7 cellular contexts compared by ENCODE assay signal in the genomic region with DNA sequence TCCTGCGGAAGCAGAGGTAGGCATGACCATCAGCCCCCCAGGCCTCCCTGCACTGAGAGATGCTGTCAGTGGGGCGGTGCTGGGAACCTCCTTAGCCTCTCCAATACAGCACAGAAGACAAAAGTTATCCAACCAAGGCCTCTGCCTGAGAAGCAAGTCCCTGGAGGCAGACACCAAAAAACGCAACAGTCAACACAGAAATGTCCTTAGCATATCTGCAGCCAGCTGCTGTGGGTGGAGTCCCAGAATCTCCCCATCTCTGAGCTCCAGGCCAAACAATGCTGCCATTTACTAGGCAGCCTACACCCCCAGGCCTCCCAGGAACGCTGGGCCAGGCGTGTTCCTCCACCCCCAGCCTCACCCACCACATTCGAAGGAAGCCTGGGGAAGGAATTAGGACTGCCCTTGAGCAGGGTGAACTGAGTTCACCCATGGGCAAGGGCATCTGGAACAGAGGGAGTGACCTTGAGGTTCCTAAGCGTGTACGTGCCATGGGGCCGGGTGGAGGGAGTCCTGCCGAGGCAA. TPM values are rescaled to one million over a fixed set of nuclear protein-coding genes. Genes with fewer than 3 reads are reported as not detected.
DNase-seq lines count a peak whose midpoint lies in the region; ATAC-seq, FAIRE-seq and TF ChIP-seq lines count a peak whose summit lies in the region.

No MANE protein-coding gene starts in this region.

- intact Hi-C loops in posterior vena cava (cut with DNase I): no loop called here

- DNase-seq in erythroblast (lab: John Stamatoyannopoulos, UW) (peak; percentile 93 to 98), posterior vena cava (ENCODE audit: low spot score) (peak; percentile 65), GM12891 (ENCODE audit: insufficient read length, low spot score) (no peak), NCI-H748 treated with DMSO at 0.1 percent for 48 hours (lab: John Stamatoyannopoulos, UW) (no peak)

- ATAC-seq in GM19025 (IDR thresholded peaks at IDR 0.05; ENCODE audit: low read depth, unreplicated experiment) (peak; percentile 84), HG03354 (IDR thresholded peaks at IDR 0.05; ENCODE audit: poor library complexity, severe bottlenecking, unreplicated experiment) (peak; percentile 70), GM19324 (IDR thresholded peaks at IDR 0.05; ENCODE audit: low FRiP score, unreplicated experiment) (no peak)

- no peak for FAIRE-seq in GM12891 (lab: Jason Lieb, UNC)

- TF ChIP-seq POLR2A in erythroblast (IDR thresholded peaks at IDR 0.05; ENCODE audit: low read length) (peak; percentile 66), GM12891 (IDR thresholded peaks at IDR 0.05; ENCODE audit: low read depth, low read length) (no peak)

TF ChIP-seq in GM12891, 5 proteins besides CTCF, POLR2A, EP300 and RAD21:
- TF ChIP-seq SPI1 (IDR thresholded peaks at IDR 0.05; ENCODE audit: low read depth, low read length) (no peak), POLR2AphosphoS5 (IDR thresholded peaks at IDR 0.05; ENCODE audit: low read depth, low read length) (no peak), POU2F2 (IDR thresholded peaks at IDR 0.05; ENCODE audit: low read depth, low read length) (no peak), TAF1 (IDR thresholded peaks at IDR 0.05; ENCODE audit: low read depth, low read length) (no peak), PAX5 (IDR thresholded peaks at IDR 0.05; ENCODE audit: insufficient read depth, low read length, severe bottlenecking) (no peak)

RNA-seq across cellular contexts. Expression of gene STK10, which starts 43.7 kb away (rescaled TPM):
- 10 to 100 TPM; 25.2 to 33.6 TPM for total RNA-seq in posterior vena cava
- polyA plus RNA-seq in GM12891 (2012; ENCODE audit: low read depth, missing spikeins): 42.9 TPM

RNA-seq across cellular contexts. Expression of gene EFCAB9, which starts 49.6 kb away (rescaled TPM):
- total RNA-seq in posterior vena cava: not detected
- not detected for polyA plus RNA-seq in GM12891 (2012; ENCODE audit: low read depth, missing spikeins)

Comparison
In these comparisons a context has a peak if more than half of its experiments do, and no peak if none do; other contexts are left out.
1. DNase-seq: peak in erythroblast (2 of 2) and posterior vena cava (single experiment); none in GM12891 (single experiment) and NCI-H748 treated with DMSO at 0.1 percent for 48 hours (single experiment).